Comparison of ENCODE assay signal across 16 cellular contexts in the genomic region with DNA sequence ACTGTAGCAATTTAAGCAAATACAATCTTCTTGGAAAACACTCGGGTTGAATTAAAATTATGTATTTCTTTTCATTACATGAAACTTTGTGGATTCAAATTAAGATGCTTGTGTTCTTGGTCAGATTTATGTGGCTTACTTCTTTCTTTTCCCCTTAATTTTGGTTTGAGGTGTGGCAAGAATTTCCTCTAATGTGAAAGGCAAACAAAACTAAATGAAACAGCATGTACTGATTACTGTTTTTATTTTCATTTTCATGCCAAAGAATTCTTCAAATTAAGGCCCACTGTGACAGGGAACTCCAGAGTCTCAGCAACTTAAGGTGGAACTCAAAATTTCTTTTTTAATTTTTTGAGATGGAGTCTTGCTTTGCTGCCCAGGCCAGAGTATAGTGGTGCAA. TPM values are rescaled to one million over a fixed set of nuclear protein-coding genes. Genes with fewer than 3 reads are reported as not detected.
DNase-seq lines count a peak whose midpoint lies in the region; ATAC-seq and TF ChIP-seq lines count a peak whose summit lies in the region.
"Had no signal": no experiment of that assay in that cellular context is flagged by ENCODE, and none has a peak within 500 bp of the region (broad histone marks: within the 10 kb centered on the region; RNA-seq: fewer than 3 reads in every experiment).

A gene with protein sequence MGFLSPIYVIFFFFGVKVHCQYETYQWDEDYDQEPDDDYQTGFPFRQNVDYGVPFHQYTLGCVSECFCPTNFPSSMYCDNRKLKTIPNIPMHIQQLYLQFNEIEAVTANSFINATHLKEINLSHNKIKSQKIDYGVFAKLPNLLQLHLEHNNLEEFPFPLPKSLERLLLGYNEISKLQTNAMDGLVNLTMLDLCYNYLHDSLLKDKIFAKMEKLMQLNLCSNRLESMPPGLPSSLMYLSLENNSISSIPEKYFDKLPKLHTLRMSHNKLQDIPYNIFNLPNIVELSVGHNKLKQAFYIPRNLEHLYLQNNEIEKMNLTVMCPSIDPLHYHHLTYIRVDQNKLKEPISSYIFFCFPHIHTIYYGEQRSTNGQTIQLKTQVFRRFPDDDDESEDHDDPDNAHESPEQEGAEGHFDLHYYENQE (minus strand): TSS at position 132 of the 400 bp plus-strand sequence. CDS start 6,913 bp downstream, outside the sequence.

- TF ChIP-seq CTCF in HFFc6 (IDR thresholded peaks at IDR 0.05) (no peak), dorsolateral prefrontal cortex (IDR thresholded peaks at IDR 0.05 in 54 of 56, conservative IDR thresholded peaks at IDR 0.05 in 2 of 56; ENCODE audit: low read depth in 1 of 56, partially characterized antibody in 56 of 56) (no peak), mesothelial cell of epicardium (IDR thresholded peaks at IDR 0.05; ENCODE audit: unreplicated experiment) (no peak), thyroid gland (IDR thresholded peaks at IDR 0.05) (no peak)

- no peaks in the 10 kb centered on the region for H3K36me3 Mint-ChIP-seq in HFFc6 (ENCODE audit: low read depth)
- no peaks in the 10 kb centered on the region for H3K36me3 Mint-ChIP-seq in mesothelial cell of epicardium
- H3K36me3 Mint-ChIP-seq in T-cell = peaks cover 5% of the 10 kb centered on the region

- H3K36me3 ChIP-seq in thyroid gland = no peaks in the 10 kb centered on the region

- no peaks in the 10 kb centered on the region for H3K9me3 ChIP-seq in thyroid gland

- no peaks in the 10 kb centered on the region for H3K4me1 ChIP-seq in thyroid gland

- H3K27ac Mint-ChIP-seq in HFFc6 (peak within 1 kb of the TSS; percentile 84), mesothelial cell of epicardium (peak within 1 kb of the TSS; percentile 35), T-cell (no peak within 1 kb of the TSS)

- H3K27me3 ChIP-seq in dorsolateral prefrontal cortex (no peaks in the 10 kb centered on the region), thyroid gland (no peaks in the 10 kb centered on the region)

- DNase-seq in HFFc6 (no peak), dorsolateral prefrontal cortex (no peak), mesothelial cell of epicardium (ENCODE audit: low spot score in 2 of 2, unreplicated experiment in 2 of 2) (no peak), thyroid gland (no peak), hippocampal formation (lab: John Stamatoyannopoulos, UW) (no peak), T-cell (no peak), inferior parietal cortex (ENCODE audit: extremely low spot score) (no peak), GOT3 (lab: John Stamatoyannopoulos, UW) (no peak)
- DNase-seq: activated naive CD4-positive, alpha-beta T cell treated with Interleukin-2 at 50 U/mL for 16 hours; KBM-7; left colon; NCI-H1694 treated with DMSO at 0.1 percent for 48 hours; NCI-H748 treated with DMSO at 0.1 percent for 48 hours had no signal

- no peaks in the 10 kb centered on the region; the same call in 1 of the 2 replicates for H3K27me3 Mint-ChIP-seq in HFFc6 (ENCODE audit: insufficient read depth)
- no peaks in the 10 kb centered on the region for H3K27me3 Mint-ChIP-seq in mesothelial cell of epicardium (ENCODE audit: low read depth)
- H3K27me3 Mint-ChIP-seq in T-cell = no peaks in the 10 kb centered on the region

- H3K4me3 Mint-ChIP-seq in HFFc6 (peak within 1 kb of the TSS; percentile 53), mesothelial cell of epicardium (no peak within 1 kb of the TSS), T-cell (no peak within 1 kb of the TSS)
- H3K4me3 Mint-ChIP-seq: neural crest cell had no signal

- ATAC-seq in T-cell (replicated peaks in 1 of 4) = no peak
- ATAC-seq: left colon had no signal

- TF ChIP-seq POLR2A in thyroid gland (IDR thresholded peaks at IDR 0.05) = no peak

- intact Hi-C loops in dorsolateral prefrontal cortex (cut with DNase I) = no loop called here
- intact Hi-C loops in thyroid gland (cut with DNase I) = no loop called here

- POLR2A ChIA-PET in T-cell (lab: Charles Lee) = no interaction called here

- CTCF ChIA-PET in T-cell (lab: Charles Lee) = no interaction called here

- H3K4me3 ChIP-seq in dorsolateral prefrontal cortex (peak within 1 kb of the TSS in 40 of 59 donors; percentile 3 to 48 (median 24)), thyroid gland (replicated peaks in 1 of 3) (no peak within 1 kb of the TSS)

- WGBS in thyroid gland, 2 donors = 70 to 80% methylated on average over 1 of the region's 1 CpG

- peak within 1 kb of the TSS in 16 of 59 donors; percentile 0 to 72 (median 26) for H3K27ac ChIP-seq in dorsolateral prefrontal cortex
- H3K27ac ChIP-seq in thyroid gland = peak within 1 kb of the TSS in 1 of 3 donors; percentile 33
- H3K27ac ChIP-seq: C4-2B had no signal

- peaks cover 33% of the 10 kb centered on the region for H3K4me1 Mint-ChIP-seq in HFFc6 (ENCODE audit: low read depth)
- H3K4me1 Mint-ChIP-seq in mesothelial cell of epicardium = peaks cover 25% of the 10 kb centered on the region
- no peaks in the 10 kb centered on the region for H3K4me1 Mint-ChIP-seq in T-cell

- H3K9me3 Mint-ChIP-seq in HFFc6 = no peaks in the 10 kb centered on the region
- H3K9me3 Mint-ChIP-seq in mesothelial cell of epicardium = no peaks in the 10 kb centered on the region
- H3K9me3 Mint-ChIP-seq in T-cell = no peaks in the 10 kb centered on the region
- H3K9me3 Mint-ChIP-seq: neural crest cell had no signal

RNA-seq across cellular contexts. Expression of the gene that starts here (rescaled TPM):
- total RNA-seq in HFFc6 (2021; fragmentation: NEBNext Ultra II Directional; extraction: Animal tissue kit (Norgen Biotek cat#: 25700)) = not detected
- 10 to 100 TPM in 5 of 120 experiments, 1 to 10 TPM in 107, under 1 TPM in 7, not detected in 1; 0.38 to 23.0 (median 3.1) TPM for total RNA-seq in dorsolateral prefrontal cortex
- total RNA-seq in mesothelial cell of epicardium = not detected in 3 replicates
- total RNA-seq in thyroid gland = 10 to 100 TPM in 3 of 4 donors, 1 to 10 TPM in 1; 6.0 to 52.4 (median 16.6) TPM
- not detected for total RNA-seq in T-cell
- total RNA-seq: Daoy, neural crest cell had no signal

Comparison
In these comparisons a context has a peak if more than half of its experiments do, and no peak if none do; other contexts are left out.
1. H3K27ac Mint-ChIP-seq: peak in HFFc6 (single experiment) and mesothelial cell of epicardium (single experiment); none in T-cell (0 of 2).
2. H3K4me3 ChIP-seq: peak in dorsolateral prefrontal cortex (40 of 59); none in thyroid gland (0 of 3).